In the genomic region with DNA sequence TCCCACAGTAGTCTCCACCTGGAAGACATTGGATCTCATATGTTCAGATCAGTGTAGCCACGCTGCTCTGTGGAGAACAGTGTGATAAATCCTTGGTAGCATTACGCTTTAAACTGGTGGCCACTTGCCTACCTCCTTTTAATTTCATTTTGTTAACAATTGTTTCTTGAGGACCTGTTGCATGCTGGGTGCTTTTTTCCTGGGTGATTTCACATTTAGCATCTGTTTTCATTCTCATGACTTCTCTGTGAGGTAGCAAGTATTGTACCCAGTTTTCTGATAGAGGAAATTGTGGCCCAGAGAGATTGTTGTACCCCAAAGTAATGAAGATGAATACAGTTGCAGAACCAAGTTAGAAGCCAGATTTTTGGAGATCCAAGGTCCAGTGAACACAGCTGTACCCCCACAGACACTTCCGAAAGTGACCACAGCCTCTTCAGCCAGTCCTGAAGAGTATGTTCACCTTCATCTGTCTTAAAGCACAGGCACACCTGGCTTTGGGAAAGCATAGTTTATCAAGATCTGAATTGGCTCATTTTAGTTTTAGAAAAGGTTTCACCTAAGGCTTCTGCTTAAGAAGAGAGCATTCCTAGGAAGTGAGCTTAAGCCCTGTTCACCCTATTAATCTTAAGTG, we compare ENCODE assay signal across 10 cellular contexts.
A peak's percentile ranks its signal among the peaks of the same experiment; 100 is the strongest.
DNase-seq lines count a peak whose midpoint lies in the region; ATAC-seq lines count a peak whose summit lies in the region.
"Had no signal": no experiment of that assay in that cellular context is flagged by ENCODE, and none has a peak within 500 bp of the region (broad histone marks: within the 10 kb centered on the region; RNA-seq: fewer than 3 reads in every experiment).

No MANE protein-coding gene starts in this region.

- H3K36me3 Mint-ChIP-seq in activated CD4-positive, alpha-beta memory T cell treated with anti-CD3 and anti-CD28 coated beads for 36 hours: peaks cover 1% of the 10 kb centered on the region

- POLR2A ChIA-PET in activated CD4-positive, alpha-beta memory T cell treated with anti-CD3 and anti-CD28 coated beads for 36 hours (lab: Charles Lee): interaction anchor here (0.9 to 4.0 kb wide), 16 partner anchors 14 to 222 kb away, joined by 3 to 66 read pairs (median 4); a partner anchor contains a TSS

- no peaks in the 10 kb centered on the region for H3K36me3 ChIP-seq in skeletal muscle tissue (ENCODE audit: control insufficient read depth in 3 of 3, insufficient read depth in 3 of 3, low read length in 3 of 3)

- CTCF ChIA-PET in activated CD4-positive, alpha-beta memory T cell treated with anti-CD3 and anti-CD28 coated beads for 36 hours (lab: Charles Lee): interaction anchor here (0.9 to 4.3 kb wide), 15 partner anchors 19 to 292 kb away, joined by 3 to 70 read pairs (median 5); a partner anchor contains a TSS

- no peaks in the 10 kb centered on the region for H3K9me3 ChIP-seq in skeletal muscle tissue (ENCODE audit: control insufficient read depth in 3 of 3, low read length in 3 of 3)

- intact Hi-C loops in activated CD4-positive, alpha-beta memory T cell treated with anti-CD3 and anti-CD28 coated beads for 36 hours (cut with micrococcal nuclease): loop anchor here (1.0 to 10.0 kb wide), 10 partner anchors 27 to 1493 kb away; a partner anchor contains a TSS
- intact Hi-C loops in sciatic nerve (cut with DNase I): loop anchor here (10.0 kb wide), 1 partner anchor 143 kb away; a partner anchor contains a TSS

- no peaks in the 10 kb centered on the region for H3K9me3 Mint-ChIP-seq in activated CD4-positive, alpha-beta memory T cell treated with anti-CD3 and anti-CD28 coated beads for 36 hours

- H3K27me3 ChIP-seq in skeletal muscle tissue (ENCODE audit: control insufficient read depth in 3 of 3, insufficient read depth in 3 of 3, low read length in 3 of 3): no peaks in the 10 kb centered on the region

- no peaks in the 10 kb centered on the region for H3K4me1 ChIP-seq in skeletal muscle tissue (ENCODE audit: control insufficient read depth in 3 of 3, insufficient read depth in 3 of 3, low read length in 3 of 3)

- ATAC-seq in GM18867 (IDR thresholded peaks at IDR 0.05; ENCODE audit: unreplicated experiment): peak; percentile 19
- ATAC-seq in HG02623 (IDR thresholded peaks at IDR 0.05; ENCODE audit: unreplicated experiment): peak; percentile 11
- ATAC-seq in sciatic nerve: no peak

- no peak overlapping the region for H3K4me3 ChIP-seq in skeletal muscle tissue (ENCODE audit: low read length in 3 of 3)

- H3K27ac ChIP-seq in skeletal muscle tissue (ENCODE audit: low read depth, low read length): peak overlapping the region; percentile 62

- peak overlapping the region; percentile 96 for H3K27ac Mint-ChIP-seq in activated CD4-positive, alpha-beta memory T cell treated with anti-CD3 and anti-CD28 coated beads for 36 hours
- H3K27ac Mint-ChIP-seq: nephron progenitor cell had no signal

- peak overlapping the region; percentile 73 for H3K4me3 Mint-ChIP-seq in activated CD4-positive, alpha-beta memory T cell treated with anti-CD3 and anti-CD28 coated beads for 36 hours
- H3K4me3 Mint-ChIP-seq: nephron progenitor cell had no signal

- no peaks in the 10 kb centered on the region for H3K27me3 Mint-ChIP-seq in activated CD4-positive, alpha-beta memory T cell treated with anti-CD3 and anti-CD28 coated beads for 36 hours

- no peak overlapping the region for H3K9ac ChIP-seq in skeletal muscle tissue (ENCODE audit: low read depth in 1 of 3, low read length in 3 of 3)

- DNase-seq in activated CD4-positive, alpha-beta memory T cell treated with anti-CD3 and anti-CD28 coated beads for 36 hours: no peak
- DNase-seq in nucleus accumbens (lab: John Stamatoyannopoulos, UW): no peak
- DNase-seq in NCI-H69 (lab: John Stamatoyannopoulos, UW): no peak
- DNase-seq in sciatic nerve (ENCODE audit: low spot score): no peak
- DNase-seq: NCI-H1930, nephron progenitor cell, T1000 had no signal

- peaks cover 76% of the 10 kb centered on the region for H3K4me1 Mint-ChIP-seq in activated CD4-positive, alpha-beta memory T cell treated with anti-CD3 and anti-CD28 coated beads for 36 hours (ENCODE audit: low read depth)
